24 cellular contexts compared by ENCODE assay signal in the genomic region with DNA sequence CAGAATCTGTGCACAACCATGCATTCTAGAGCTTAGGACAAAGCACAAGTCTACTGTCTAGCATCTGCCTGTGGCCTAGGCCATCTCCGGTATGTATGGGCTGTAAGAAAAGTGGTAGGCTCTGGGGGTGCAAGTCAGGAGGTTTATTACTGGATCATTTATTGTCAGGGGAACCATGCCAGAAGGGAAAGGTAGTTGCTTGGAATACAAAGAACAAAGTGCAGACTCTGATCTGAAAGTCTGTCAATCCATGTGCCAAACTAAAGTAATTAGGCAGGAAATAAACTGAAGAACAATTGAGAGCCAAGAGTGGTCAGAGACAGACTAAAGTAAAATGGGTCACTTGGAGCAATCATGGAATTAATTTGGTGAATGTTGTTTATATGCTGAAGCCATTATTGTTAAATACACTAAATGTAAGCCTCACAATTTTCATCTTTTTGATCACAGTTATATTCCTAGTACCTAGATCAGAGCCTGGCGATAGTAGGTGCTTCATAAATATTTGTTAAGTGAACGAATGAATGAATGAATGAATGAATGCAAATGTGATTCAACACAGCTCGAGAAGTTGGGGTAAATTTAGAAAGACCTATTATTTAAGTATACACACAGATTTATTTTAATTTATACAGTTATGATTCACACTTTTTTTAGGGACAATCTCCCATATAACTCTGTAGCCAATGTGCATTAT.
"Had no signal": no experiment of that assay in that cellular context is flagged by ENCODE, and none has a peak within 500 bp of the region (broad histone marks: within the 10 kb centered on the region; RNA-seq: fewer than 3 reads in every experiment).

No MANE protein-coding gene starts in this region.

- H3K9me3 ChIP-seq: ascending aorta, body of pancreas had no signal

- DNase-seq: activated CD4-positive, alpha-beta T cell treated with anti-CD3 and anti-CD28 coated beads for 4 hours; activated CD8-positive, alpha-beta memory T cell treated with anti-CD3 and anti-CD28 coated beads, Interleukin-2, amount 50 U/mL, for 4 hours; activated CD8-positive, alpha-beta T cell treated with anti-CD3 and anti-CD28 coated beads for 36 hours; activated effector memory CD4-positive, alpha-beta T cell treated with Interleukin-2 at 50 U/mL for 16 hours; activated naive CD4-positive, alpha-beta T cell treated with Interleukin-2 at 50 U/mL for 16 hours; activated naive CD8-positive, alpha-beta T cell treated with anti-CD3 and anti-CD28 coated beads, Interleukin-2, amount 50 U/mL, for 24 hours; amniotic stem cell; body of pancreas; MM.1S; NCI-H1105 treated with DMSO at 0.1 percent for 48 hours; NCI-H1436 treated with DMSO at 0.1 percent for 48 hours; NCI-H187; NCI-H2081; NCI-H446; SIG-M5; T-cell; T-helper 2 cell; T1000 had no signal

- H3K27me3 ChIP-seq: ascending aorta, body of pancreas had no signal

- H3K4me3 Mint-ChIP-seq: activated CD8-positive, alpha-beta T cell treated with anti-CD3 and anti-CD28 coated beads for 36 hours; activated naive CD8-positive, alpha-beta T cell treated with anti-CD3 and anti-CD28 coated beads, Interleukin-2, amount 50 U/mL, for 24 hours; activated T-helper 1 cell treated with anti-CD3 and anti-CD28 coated beads, Interleukin-12 subunit alpha, Interleukin-12 subunit beta, Interleukin-2, Interleukin-4 antibody, amounts not matched to agents 30 ng/mL and 10 ng/mL and 1 ng/mL, durations not matched to agents 14 hours and 24 hours and 36 hours; T-cell had no signal

- H3K36me3 ChIP-seq: ascending aorta had no signal

- H3K27ac ChIP-seq: ascending aorta, body of pancreas had no signal

- H3K9me3 Mint-ChIP-seq: activated CD8-positive, alpha-beta T cell treated with anti-CD3 and anti-CD28 coated beads for 36 hours; activated T-helper 1 cell treated with anti-CD3 and anti-CD28 coated beads, Interleukin-12 subunit alpha, Interleukin-12 subunit beta, Interleukin-2, Interleukin-4 antibody, amounts not matched to agents 30 ng/mL and 10 ng/mL and 1 ng/mL, durations not matched to agents 14 hours and 24 hours and 36 hours; T-cell had no signal

- H3K4me3 ChIP-seq: ascending aorta, body of pancreas had no signal

- H3K27ac Mint-ChIP-seq: activated CD8-positive, alpha-beta T cell treated with anti-CD3 and anti-CD28 coated beads for 36 hours; activated naive CD8-positive, alpha-beta T cell treated with anti-CD3 and anti-CD28 coated beads, Interleukin-2, amount 50 U/mL, for 24 hours; activated T-helper 1 cell treated with anti-CD3 and anti-CD28 coated beads, Interleukin-12 subunit alpha, Interleukin-12 subunit beta, Interleukin-2, Interleukin-4 antibody, amounts not matched to agents 30 ng/mL and 10 ng/mL and 1 ng/mL, durations not matched to agents 14 hours and 24 hours and 36 hours; T-cell had no signal

- H3K4me1 ChIP-seq: ascending aorta, body of pancreas had no signal

- ATAC-seq: activated CD4-positive, CD25-positive, alpha-beta regulatory T cell treated with anti-CD3 and anti-CD28 coated beads, Interleukin-2, amount 50 U/mL, for 24 hours; activated CD8-positive, alpha-beta T cell treated with anti-CD3 and anti-CD28 coated beads for 36 hours; activated naive CD4-positive, alpha-beta T cell treated with anti-CD3 and anti-CD28 coated beads, Interleukin-2, amount 50 U/mL, for 72 hours; activated naive CD8-positive, alpha-beta T cell treated with anti-CD3 and anti-CD28 coated beads, Interleukin-2, amount 50 U/mL, for 24 hours; body of pancreas; T-cell had no signal

- FAIRE-seq: bronchial epithelial cell, TTC549 had no signal

- H3K36me3 Mint-ChIP-seq: T-cell had no signal
